ENCODE assay signal across 1 cellular context in the genomic region with DNA sequence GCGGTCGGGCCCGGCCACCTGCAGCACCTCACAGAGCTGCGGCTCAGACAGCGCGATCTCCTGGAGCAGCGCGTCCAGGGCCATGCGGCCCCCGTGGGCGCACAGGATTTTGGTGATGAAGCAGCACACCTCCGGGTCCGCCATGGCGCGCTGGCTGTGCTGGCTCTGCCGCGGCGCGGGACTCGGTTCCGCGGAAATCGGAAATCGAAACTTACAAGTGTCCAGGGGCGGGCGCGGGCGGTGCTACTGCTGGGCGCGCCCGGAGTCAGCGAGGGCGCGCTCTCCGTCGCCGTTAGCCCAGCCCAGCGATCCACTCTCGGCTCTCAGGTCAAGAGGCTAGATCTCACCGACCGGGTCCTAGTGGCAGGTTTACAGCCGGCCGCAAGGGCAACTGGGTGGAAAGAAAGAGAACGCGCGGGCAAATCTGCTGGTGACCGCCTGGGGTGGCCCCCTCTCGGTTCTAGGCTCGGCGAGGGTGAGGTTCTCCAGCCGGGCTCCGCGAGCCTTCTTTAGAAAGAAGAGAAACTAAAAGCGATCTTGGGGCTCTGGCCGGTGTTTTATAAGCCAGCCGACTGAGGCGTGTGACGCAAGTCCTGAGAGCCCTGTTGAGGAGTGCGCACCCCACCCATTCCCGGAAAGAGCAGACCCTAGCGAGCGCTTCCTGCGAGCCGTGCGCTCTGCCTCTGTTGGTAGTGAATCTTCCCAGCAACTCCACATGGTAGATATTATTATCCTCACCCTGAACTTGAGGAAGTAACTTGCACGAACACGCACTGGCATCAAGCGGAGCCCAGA.
TF ChIP-seq lines count a peak whose summit lies in the region.

TSS of gene ZC3HAV1 (minus strand) at position 533 of the 795 bp plus-strand sequence. CDS start at position 144, 389 bp downstream.

TF ChIP-seq in IMR-90, 13 proteins besides CTCF, POLR2A, EP300 and RAD21:
- TF ChIP-seq RCOR1 (IDR thresholded peaks at IDR 0.05; ENCODE audit: insufficient replicate concordance, low read length) = no peak
- peak; percentile 39; the same call in 1 of the 2 replicates for TF ChIP-seq MXI1 (IDR thresholded peaks at IDR 0.05; ENCODE audit: borderline replicate concordance, low read depth, low read length)
- TF ChIP-seq CHD1 (IDR thresholded peaks at IDR 0.05; ENCODE audit: low read depth, low read length) = 0 out of 2 replicates have a peak, but pooled peaks have one; percentile 22
- TF ChIP-seq NFE2L2 (IDR thresholded peaks at IDR 0.05; ENCODE audit: low read depth, low read length) = no peak
- peak; percentile 77 for TF ChIP-seq CEBPB (IDR thresholded peaks at IDR 0.05; ENCODE audit: low read depth, low read length)
